Comparison of ENCODE assay signal across 12 cellular contexts in genomic region chr12:113260636-113261300, GRCh38. TPM values are rescaled to one million over a fixed set of nuclear protein-coding genes. Genes with fewer than 3 reads are reported as not detected.
A peak's percentile ranks its signal among the peaks of the same experiment; 100 is the strongest.
DNase-seq lines count a peak whose midpoint lies in the region; ATAC-seq and TF ChIP-seq lines count a peak whose summit lies in the region.
"Had no signal": no experiment of that assay in that cellular context is flagged by ENCODE, and none has a peak within 500 bp of the region (broad histone marks: within the 10 kb centered on the region; RNA-seq: fewer than 3 reads in every experiment).

No MANE protein-coding gene starts in this region.

- H3K4me3 Mint-ChIP-seq in activated T-cell treated with anti-CD3 and anti-CD28 coated beads, Interleukin-2, amount 50 U/mL, for 24 hours = no peak overlapping the region

- H3K27me3 Mint-ChIP-seq in activated T-cell treated with anti-CD3 and anti-CD28 coated beads, Interleukin-2, amount 50 U/mL, for 24 hours = no peaks in the 10 kb centered on the region

- in situ Hi-C loops in KBM-7 (cut with MboI; ENCODE audit: low pct_unique_long_range_greater_than_20kb, low sequenced_read_pairs) = no loop called here

- no peak overlapping the region for H3K4me3 ChIP-seq in adrenal gland
- no peak overlapping the region for H3K4me3 ChIP-seq in mucosa of rectum (ENCODE audit: low read length in 2 of 2)
- H3K4me3 ChIP-seq in tibial nerve = no peak overlapping the region

- TF ChIP-seq CTCF in adrenal gland (IDR thresholded peaks at IDR 0.05) (no peak), tibial nerve (IDR thresholded peaks at IDR 0.05) (no peak)

- H3K4me1 Mint-ChIP-seq in activated T-cell treated with anti-CD3 and anti-CD28 coated beads, Interleukin-2, amount 50 U/mL, for 24 hours (ENCODE audit: low read depth) = peaks cover 45% of the 10 kb centered on the region

- no peak for TF ChIP-seq EP300 in tibial nerve (IDR thresholded peaks at IDR 0.05)

- peak overlapping the region; percentile 81 for H3K27ac Mint-ChIP-seq in activated T-cell treated with anti-CD3 and anti-CD28 coated beads, Interleukin-2, amount 50 U/mL, for 24 hours

- H3K9me3 ChIP-seq in adrenal gland (replicated peaks in 1 of 3) (no peaks in the 10 kb centered on the region), mucosa of rectum (ENCODE audit: control insufficient read depth in 2 of 2, low read length in 2 of 2) (no peaks in the 10 kb centered on the region), tibial nerve (no peaks in the 10 kb centered on the region)

- H3K27ac ChIP-seq in adrenal gland (peak overlapping the region in 4 of 5 donors; percentile 22 to 85 (median 70)), mucosa of rectum (ENCODE audit: low read depth in 2 of 2, low read length in 2 of 2) (peak overlapping the region; percentile 26 to 75), tibial nerve (peak overlapping the region in 3 of 4 donors; percentile 71 to 76 (median 73))

- no peak for DNase-seq in activated T-cell treated with anti-CD3 and anti-CD28 coated beads, Interleukin-2, amount 50 U/mL, for 24 hours
- DNase-seq in activated T-cell treated with anti-CD3 and anti-CD28 coated beads, Interleukin-2, amount 50 U/mL, for 1 hour = no peak
- DNase-seq in adrenal gland (no peak), tibial nerve (ENCODE audit: low spot score in 2 of 2) (no peak), KBM-7 (no peak), T-helper 1 cell (no peak)
- DNase-seq: activated T-cell treated with anti-CD3 and anti-CD28 coated beads, Interleukin-2, amount 50 U/mL, for 72 hours; NCI-H1105; RPMI8226; stimulated activated naive CD4-positive, alpha-beta T cell treated with Interleukin-2 at 50 U/mL for 16 hours had no signal

- TF ChIP-seq POLR2A in adrenal gland (IDR thresholded peaks at IDR 0.05) (no peak), tibial nerve (IDR thresholded peaks at IDR 0.05) (no peak)

- H3K4me1 ChIP-seq in adrenal gland (replicated peaks in 1 of 2) (peaks cover 25 to 54% of the 10 kb centered on the region in 2 donors), mucosa of rectum (ENCODE audit: control insufficient read depth in 2 of 2, insufficient read depth in 2 of 2, low read length in 2 of 2) (peaks cover 11 to 19% of the 10 kb centered on the region in 2 donors), tibial nerve (peaks cover 3 to 51% (median 19%) of the 10 kb centered on the region in 4 donors)

- H3K36me3 Mint-ChIP-seq in activated T-cell treated with anti-CD3 and anti-CD28 coated beads, Interleukin-2, amount 50 U/mL, for 24 hours (ENCODE audit: low read depth) = peaks cover 46% of the 10 kb centered on the region

- H3K27me3 ChIP-seq in adrenal gland (no peaks in the 10 kb centered on the region), mucosa of rectum (ENCODE audit: control insufficient read depth in 2 of 2, insufficient read depth in 2 of 2, low read length in 2 of 2) (no peaks in the 10 kb centered on the region), tibial nerve (no peaks in the 10 kb centered on the region)

- WGBS in adrenal gland, 4 donors = 72 to 77% (median 77%) methylated on average over 12 of the region's 12 CpGs
- WGBS in tibial nerve, 2 donors = 75 to 81% methylated on average over 12 of the region's 12 CpGs

- no peaks in the 10 kb centered on the region for H3K9me3 Mint-ChIP-seq in activated T-cell treated with anti-CD3 and anti-CD28 coated beads, Interleukin-2, amount 50 U/mL, for 24 hours
- H3K9me3 Mint-ChIP-seq: activated T-cell treated with anti-CD3 and anti-CD28 coated beads, Interleukin-2, amount 50 U/mL, for 72 hours had no signal

- ATAC-seq in GM18867 (IDR thresholded peaks at IDR 0.05; ENCODE audit: unreplicated experiment) = no peak
- ATAC-seq: activated T-cell treated with anti-CD3 and anti-CD28 coated beads, Interleukin-2, amount 50 U/mL, for 72 hours had no signal

- H3K36me3 ChIP-seq in adrenal gland (replicated peaks in 1 of 2) (peaks cover 0 to 8% of the 10 kb centered on the region in 2 donors), mucosa of rectum (ENCODE audit: control insufficient read depth in 2 of 2, insufficient read depth in 2 of 2, low read length in 2 of 2) (peaks cover 9 to 16% of the 10 kb centered on the region in 2 donors), tibial nerve (peaks cover 0 to 21% (median 0%) of the 10 kb centered on the region in 3 donors)

- intact Hi-C loops in adrenal gland (cut with DNase I) = no loop called here

- peak overlapping the region in 1 of 2 donors; percentile 12 for H3K9ac ChIP-seq in mucosa of rectum (ENCODE audit: low read depth in 1 of 2, low read length in 2 of 2)

RNA-seq across cellular contexts. Expression of gene TPCN1, which starts 39.5 kb away (rescaled TPM):
- 100 to 1,000 TPM in 3 of 8 donors, 10 to 100 TPM in 5; 50.4 to 144 (median 90.5) TPM for total RNA-seq in adrenal gland
- 100 to 1,000 TPM in 1 of 3 donors, 10 to 100 TPM in 2; 35.1 to 198 (median 80.6) TPM for polyA plus RNA-seq in adrenal gland
- 10 to 100 TPM; 62.7 to 77.6 (median 69.8) TPM for total RNA-seq in tibial nerve
